1 cellular context compared by ENCODE assay signal in the genomic region with DNA sequence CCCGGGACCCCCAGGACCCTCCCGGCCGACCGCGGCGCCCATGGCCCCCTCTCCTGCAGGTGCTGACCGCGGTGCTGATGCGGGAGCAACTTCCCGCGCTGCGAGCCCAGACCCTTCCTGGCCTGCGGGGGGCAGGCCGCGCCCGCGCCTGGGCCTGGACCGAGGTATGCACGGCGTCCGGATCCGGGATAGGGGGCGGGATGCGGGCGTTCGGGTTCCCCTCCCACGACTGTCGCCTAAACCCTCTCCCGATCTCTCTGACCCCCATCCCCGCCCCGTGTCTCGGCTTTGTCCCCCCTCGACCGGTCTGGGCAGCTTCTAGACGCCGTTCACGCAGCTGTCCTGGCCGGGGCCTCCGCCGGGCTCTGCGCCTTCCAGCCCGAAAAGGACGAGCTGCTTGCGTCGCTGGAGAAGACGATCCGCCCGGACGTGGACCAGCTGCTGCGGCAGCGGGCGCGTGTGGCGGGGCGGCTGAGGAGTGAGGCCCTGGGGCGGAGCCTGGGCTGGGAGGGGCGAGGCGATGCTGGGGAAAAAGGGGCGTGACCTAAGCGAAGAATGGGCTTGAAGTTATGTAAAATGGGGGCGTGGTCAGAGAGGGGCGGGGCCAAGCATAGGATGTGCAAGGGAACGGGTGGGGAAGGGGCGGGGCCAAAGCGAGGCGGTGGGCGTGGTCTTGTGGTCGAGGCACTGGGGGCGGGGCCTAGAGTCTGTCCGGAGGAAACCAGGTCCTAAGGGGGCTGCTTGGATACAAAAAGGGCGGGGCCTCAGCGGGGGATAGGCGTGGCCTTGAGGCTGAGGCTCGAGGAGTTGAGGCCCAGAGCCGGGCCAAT.
A peak's percentile ranks its signal among the peaks of the same experiment; 100 is the strongest.
TF ChIP-seq lines count a peak whose summit lies in the region.

No MANE protein-coding gene starts in this region.

TF ChIP-seq in SK-N-SH, 30 proteins besides CTCF, POLR2A, EP300 and RAD21 (continued from another document):
- TF ChIP-seq, protein P1, sequence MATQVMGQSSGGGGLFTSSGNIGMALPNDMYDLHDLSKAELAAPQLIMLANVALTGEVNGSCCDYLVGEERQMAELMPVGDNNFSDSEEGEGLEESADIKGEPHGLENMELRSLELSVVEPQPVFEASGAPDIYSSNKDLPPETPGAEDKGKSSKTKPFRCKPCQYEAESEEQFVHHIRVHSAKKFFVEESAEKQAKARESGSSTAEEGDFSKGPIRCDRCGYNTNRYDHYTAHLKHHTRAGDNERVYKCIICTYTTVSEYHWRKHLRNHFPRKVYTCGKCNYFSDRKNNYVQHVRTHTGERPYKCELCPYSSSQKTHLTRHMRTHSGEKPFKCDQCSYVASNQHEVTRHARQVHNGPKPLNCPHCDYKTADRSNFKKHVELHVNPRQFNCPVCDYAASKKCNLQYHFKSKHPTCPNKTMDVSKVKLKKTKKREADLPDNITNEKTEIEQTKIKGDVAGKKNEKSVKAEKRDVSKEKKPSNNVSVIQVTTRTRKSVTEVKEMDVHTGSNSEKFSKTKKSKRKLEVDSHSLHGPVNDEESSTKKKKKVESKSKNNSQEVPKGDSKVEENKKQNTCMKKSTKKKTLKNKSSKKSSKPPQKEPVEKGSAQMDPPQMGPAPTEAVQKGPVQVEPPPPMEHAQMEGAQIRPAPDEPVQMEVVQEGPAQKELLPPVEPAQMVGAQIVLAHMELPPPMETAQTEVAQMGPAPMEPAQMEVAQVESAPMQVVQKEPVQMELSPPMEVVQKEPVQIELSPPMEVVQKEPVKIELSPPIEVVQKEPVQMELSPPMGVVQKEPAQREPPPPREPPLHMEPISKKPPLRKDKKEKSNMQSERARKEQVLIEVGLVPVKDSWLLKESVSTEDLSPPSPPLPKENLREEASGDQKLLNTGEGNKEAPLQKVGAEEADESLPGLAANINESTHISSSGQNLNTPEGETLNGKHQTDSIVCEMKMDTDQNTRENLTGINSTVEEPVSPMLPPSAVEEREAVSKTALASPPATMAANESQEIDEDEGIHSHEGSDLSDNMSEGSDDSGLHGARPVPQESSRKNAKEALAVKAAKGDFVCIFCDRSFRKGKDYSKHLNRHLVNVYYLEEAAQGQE (IDR thresholded peaks at IDR 0.05; ENCODE audit: low read depth, low read length): peak; percentile 94
- no peak for TF ChIP-seq YY1 (IDR thresholded peaks at IDR 0.05; ENCODE audit: low read depth)
- TF ChIP-seq, protein P2, sequence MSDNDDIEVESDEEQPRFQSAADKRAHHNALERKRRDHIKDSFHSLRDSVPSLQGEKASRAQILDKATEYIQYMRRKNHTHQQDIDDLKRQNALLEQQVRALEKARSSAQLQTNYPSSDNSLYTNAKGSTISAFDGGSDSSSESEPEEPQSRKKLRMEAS (IDR thresholded peaks at IDR 0.05; ENCODE audit: low read depth): peak; percentile 61
